Comparison of ENCODE assay signal across 30 cellular contexts in the genomic region with DNA sequence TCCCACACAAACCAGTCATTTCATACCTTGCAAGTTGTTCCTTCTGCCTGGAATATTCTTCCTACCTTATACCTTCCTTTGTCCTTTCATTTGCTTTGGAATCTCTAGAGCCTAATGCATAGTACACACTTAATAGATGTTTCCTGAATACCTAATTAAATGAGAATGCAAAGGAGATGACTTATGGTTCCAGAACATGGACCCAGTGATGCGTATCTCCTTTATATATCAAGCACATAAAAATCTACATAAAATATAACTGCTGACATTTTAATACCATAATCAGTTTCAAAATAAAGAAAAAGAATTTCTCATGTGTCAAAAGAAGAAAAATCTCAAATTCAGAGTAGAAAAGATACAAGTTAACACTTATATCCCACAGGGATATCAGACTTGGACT.
DNase-seq lines count a peak whose midpoint lies in the region; ATAC-seq and TF ChIP-seq lines count a peak whose summit lies in the region.
"Had no signal": no experiment of that assay in that cellular context is flagged by ENCODE, and none has a peak within 500 bp of the region (broad histone marks: within the 10 kb centered on the region; RNA-seq: fewer than 3 reads in every experiment).

No MANE protein-coding gene starts in this region.

- peaks cover 10% of the 10 kb centered on the region for H3K36me3 ChIP-seq in OCI-LY7 (ENCODE audit: insufficient read depth, low read length)
- H3K36me3 ChIP-seq in esophagus squamous epithelium = peaks cover 0 to 6% (median 0%) of the 10 kb centered on the region in 3 donors
- H3K36me3 ChIP-seq in transverse colon = no peaks in the 10 kb centered on the region
- H3K36me3 ChIP-seq: gastrocnemius medialis, HAP-1, prostate gland had no signal

- in situ Hi-C loops in transverse colon (cut with MboI; ENCODE audit: low pct_ligation_motif_present in 1 of 4, low pct_unique_long_range_greater_than_20kb in 1 of 4, low sequenced_read_pairs in 3 of 4) = no loop called here

- no peak overlapping the region for H3K27ac Mint-ChIP-seq in endothelial cell (ENCODE audit: unreplicated experiment)

- H3K27ac ChIP-seq in OCI-LY7 (ENCODE audit: low read depth, low read length, poor library complexity, severe bottlenecking) (peak overlapping the region; percentile 100), esophagus squamous epithelium (peak overlapping the region; percentile 26 to 74 (median 58)), transverse colon (no peak overlapping the region)
- H3K27ac ChIP-seq: 22Rv1, gastrocnemius medialis, prostate gland had no signal

- H3K9me2 ChIP-seq in OCI-LY7 (ENCODE audit: insufficient read depth, low read length) = no peaks in the 10 kb centered on the region

- H3K4me1 ChIP-seq in OCI-LY7 (ENCODE audit: insufficient read depth, low read length, poor library complexity, severe bottlenecking) (peaks cover 75% of the 10 kb centered on the region), esophagus squamous epithelium (peaks cover 0 to 44% (median 12%) of the 10 kb centered on the region in 3 donors), transverse colon (peaks cover 0 to 4% (median 2%) of the 10 kb centered on the region in 4 donors)
- H3K4me1 ChIP-seq: HAP-1, prostate gland had no signal

- ATAC-seq in HG02759 (IDR thresholded peaks at IDR 0.05; ENCODE audit: unreplicated experiment) = no peak
- ATAC-seq: CD8-positive, alpha-beta T cell; gastrocnemius medialis; natural killer cell; sciatic nerve had no signal

- TF ChIP-seq POLR2A in esophagus squamous epithelium (IDR thresholded peaks at IDR 0.05) (no peak), transverse colon (IDR thresholded peaks at IDR 0.05) (no peak)

- H3K27me3 Mint-ChIP-seq in endothelial cell (ENCODE audit: unreplicated experiment) = no peaks in the 10 kb centered on the region

- TF ChIP-seq EP300 in transverse colon (IDR thresholded peaks at IDR 0.05; ENCODE audit: low read depth) = no peak

- DNase-seq in DMS53 (lab: John Stamatoyannopoulos, UW) (peak; percentile 34), DMS53 treated with DMSO at 0.1 percent for 48 hours (lab: John Stamatoyannopoulos, UW; ENCODE audit: unreplicated experiment) (no peak), OCI-LY7 (ENCODE audit: low spot score) (peak; percentile 79), esophagus squamous epithelium (lab: John Stamatoyannopoulos, UW) (no peak), GOT3 (lab: John Stamatoyannopoulos, UW) (no peak), transverse colon (no peak), endothelial cell (ENCODE audit: low spot score) (no peak)
- DNase-seq: activated CD4-positive, alpha-beta T cell treated with anti-CD3 and anti-CD28 coated beads, Interleukin-2, amount 50 U/mL, for 4 hours; activated naive CD4-positive, alpha-beta T cell; caudate nucleus; CD8-positive, alpha-beta T cell; cortex of kidney; effector memory CD4-positive, alpha-beta T cell; gastrocnemius medialis; natural killer cell; NCI-H1092 treated with DMSO at 0.1 percent for 48 hours; NCI-H1694 treated with DMSO at 0.1 percent for 48 hours; NCI-H446; NCI-H748 treated with DMSO at 0.1 percent for 48 hours; nucleus accumbens; stimulated activated CD4-positive, alpha-beta T cell treated with anti-CD3 and anti-CD28 coated beads, Interleukin-12 subunit alpha, Interleukin-12 subunit beta, amount 100 ng/mL, for 4 hours; stimulated activated CD4-positive, alpha-beta T cell treated with anti-CD3 and anti-CD28 coated beads, Interleukin-2, amount 100 ng/mL, for 48 hours; T-helper 1 cell had no signal

- H3K4me3 Mint-ChIP-seq in endothelial cell (ENCODE audit: unreplicated experiment) = no peak overlapping the region
- H3K4me3 Mint-ChIP-seq: CD8-positive, alpha-beta T cell; natural killer cell had no signal

- H3K4me2 ChIP-seq in OCI-LY7 (ENCODE audit: low read length) = peak overlapping the region; percentile 88

- no peak overlapping the region; the same call in 1 of the 2 replicates for H2AFZ ChIP-seq in OCI-LY7 (ENCODE audit: low read length)

- H3K79me2 ChIP-seq in OCI-LY7 (ENCODE audit: insufficient read depth, low read depth, low read length) = peaks cover 61% of the 10 kb centered on the region

- BruUV-seq in OCI-LY7 (replicated peaks; lab: Mats Ljungman, UMichigan) = no TSS peak

- TF ChIP-seq CTCF in OCI-LY7 (conservative IDR thresholded peaks at IDR 0.05; ENCODE audit: low read length) (no peak), esophagus squamous epithelium (IDR thresholded peaks at IDR 0.05) (no peak), transverse colon (IDR thresholded peaks at IDR 0.05) (no peak), endothelial cell (IDR thresholded peaks at IDR 0.05; ENCODE audit: unreplicated experiment) (no peak)

- H3K4me3 ChIP-seq in OCI-LY7 (ENCODE audit: low read depth, low read length, poor library complexity, severe bottlenecking) (peak overlapping the region; percentile 72), esophagus squamous epithelium (no peak overlapping the region), transverse colon (no peak overlapping the region)
- H3K4me3 ChIP-seq: gastrocnemius medialis, HAP-1, lung, prostate gland, tibial nerve had no signal

- H3K27me3 ChIP-seq in esophagus squamous epithelium = no peaks in the 10 kb centered on the region
- H3K27me3 ChIP-seq in transverse colon = no peaks in the 10 kb centered on the region
- H3K27me3 ChIP-seq: gastrocnemius medialis, tibial nerve had no signal

- H4K20me1 ChIP-seq in OCI-LY7 (ENCODE audit: insufficient read depth, low read length) = no peaks in the 10 kb centered on the region

- intact Hi-C loops in OCI-LY7 (cut with micrococcal nuclease; ENCODE audit: unreplicated experiment) (loop anchor here (2.0 kb wide), 1 partner anchor 287 kb away; no protein-coding TSS in a partner anchor), esophagus squamous epithelium (cut with DNase I) (no loop called here), transverse colon (cut with DNase I; ENCODE audit: low total_unique reads) (no loop called here)

- no peaks in the 10 kb centered on the region for H3K9me3 ChIP-seq in OCI-LY7 (ENCODE audit: low read length)
- no peaks in the 10 kb centered on the region for H3K9me3 ChIP-seq in esophagus squamous epithelium
- peaks cover 0 to 8% of the 10 kb centered on the region in 2 donors for H3K9me3 ChIP-seq in transverse colon
- H3K9me3 ChIP-seq: gastrocnemius medialis, HAP-1, prostate gland, tibial nerve had no signal

- H3K36me3 Mint-ChIP-seq in endothelial cell (ENCODE audit: low read depth, unreplicated experiment) = no peaks in the 10 kb centered on the region
- H3K36me3 Mint-ChIP-seq: natural killer cell had no signal

- peaks cover 8% of the 10 kb centered on the region for H3K4me1 Mint-ChIP-seq in endothelial cell (ENCODE audit: unreplicated experiment)

- POLR2A ChIA-PET in OCI-LY7 (lab: Charles Lee) = interaction anchor here (0.9 to 5.1 kb wide), 8 partner anchors 13 to 292 kb away, joined by 3 to 36 read pairs (median 4); no protein-coding TSS in a partner anchor

- no peaks in the 10 kb centered on the region for H3K9me3 Mint-ChIP-seq in endothelial cell (ENCODE audit: unreplicated experiment)
- H3K9me3 Mint-ChIP-seq: natural killer cell had no signal

- WGBS in esophagus squamous epithelium, 2 donors = 89 to 94% methylated on average over 1 of the region's 1 CpG
- 90 to 98% methylated on average over 1 of the region's 1 CpG for WGBS in transverse colon (ENCODE audit: low coverage in 1 of 2), 2 donors

- CTCF ChIA-PET in OCI-LY7 (lab: Charles Lee; ENCODE audit: unreplicated experiment) = no interaction called here

Comparison
In these comparisons a context has a peak if more than half of its experiments do, and no peak if none do; other contexts are left out.
1. DNase-seq: peak in DMS53 (single experiment) and OCI-LY7 (single experiment); none in DMS53 treated with DMSO at 0.1 percent for 48 hours (single experiment), esophagus squamous epithelium (single experiment), GOT3 (single experiment), transverse colon (single experiment) and endothelial cell (single experiment).
2. H3K27ac ChIP-seq: peak in OCI-LY7 (single experiment) and esophagus squamous epithelium (4 of 4); none in transverse colon (0 of 4).